In the genomic region with DNA sequence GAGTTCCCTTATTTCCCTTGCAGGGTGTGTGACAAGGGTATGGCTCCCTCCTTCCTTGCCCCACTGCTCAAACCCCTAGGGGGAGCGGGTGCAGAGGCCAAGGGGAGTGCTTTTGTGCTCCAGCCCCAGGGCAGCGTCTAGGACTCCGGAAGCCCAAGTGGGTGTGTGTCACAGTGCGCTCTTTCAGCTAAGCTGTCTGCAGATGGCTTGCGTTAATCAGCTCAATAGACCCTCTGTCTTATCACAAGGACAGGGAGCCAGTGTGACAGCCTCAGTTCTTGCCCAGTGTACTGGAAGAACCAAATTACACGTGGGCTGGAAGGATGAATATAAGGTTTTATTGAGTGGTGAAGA, we compare ENCODE assay signal across 9 cellular contexts.
DNase-seq lines count a peak whose midpoint lies in the region; ATAC-seq lines count a peak whose summit lies in the region.
"Had no signal": no experiment of that assay in that cellular context is flagged by ENCODE, and none has a peak within 500 bp of the region (broad histone marks: within the 10 kb centered on the region; RNA-seq: fewer than 3 reads in every experiment).

No MANE protein-coding gene starts in this region.

- no peaks in the 10 kb centered on the region for H3K36me3 Mint-ChIP-seq in immature natural killer cell

- no peaks in the 10 kb centered on the region for H3K27me3 Mint-ChIP-seq in immature natural killer cell (ENCODE audit: low read depth in 3 of 3)

- intact Hi-C loops in left cardiac atrium (cut with DNase I), result no loop called here

- no peak overlapping the region for H3K27ac Mint-ChIP-seq in immature natural killer cell

- H3K4me3 Mint-ChIP-seq in immature natural killer cell, result no peak overlapping the region

- no peaks in the 10 kb centered on the region for H3K4me1 Mint-ChIP-seq in immature natural killer cell

- peak; percentile 99 for DNase-seq in SK-MEL-5 (ENCODE audit: low read depth, low spot score)
- peak; percentile 36 for DNase-seq in left cardiac atrium
- peak; percentile 80 for DNase-seq in superior temporal gyrus (ENCODE audit: extremely low spot score)
- no peak for DNase-seq in left lobe of liver (ENCODE audit: low spot score)
- no peak for DNase-seq in immature natural killer cell
- DNase-seq: NCI-H1694 treated with DMSO at 0.1 percent for 48 hours had no signal

- H3K9me3 Mint-ChIP-seq in immature natural killer cell, result peaks cover 0 to 3% (median 0%) of the 10 kb centered on the region in 6 donors

- in situ Hi-C loops in SK-MEL-5 (cut with HindIII; ENCODE audit: low pct_unique_long_range_greater_than_20kb, low sequenced_read_pairs), result no loop called here

- peak; percentile 23 for ATAC-seq in HG02759 (IDR thresholded peaks at IDR 0.05; ENCODE audit: unreplicated experiment)
- ATAC-seq in left cardiac atrium, result peak; percentile 73 to 92
- no peak for ATAC-seq in GM19328 (IDR thresholded peaks at IDR 0.05; ENCODE audit: unreplicated experiment)
- no peak for ATAC-seq in left lobe of liver
- ATAC-seq: HepG2 had no signal

Comparison
In these comparisons a context has a peak if more than half of its experiments do, and no peak if none do; other contexts are left out.
1. ATAC-seq: peak in HG02759 (single experiment) and left cardiac atrium (2 of 2); none in GM19328 (single experiment) and left lobe of liver (single experiment).
2. DNase-seq: peak in SK-MEL-5 (single experiment), left cardiac atrium (single experiment) and superior temporal gyrus (single experiment); none in left lobe of liver (single experiment) and immature natural killer cell (0 of 3).